ENCODE assay signal across 12 cellular contexts in genomic region chr16:67884-68789, GRCh38. TPM values are rescaled to one million over a fixed set of nuclear protein-coding genes. Genes with fewer than 3 reads are reported as not detected.
A peak's percentile ranks its signal among the peaks of the same experiment; 100 is the strongest.
DNase-seq lines count a peak whose midpoint lies in the region; ATAC-seq and TF ChIP-seq lines count a peak whose summit lies in the region.
"Had no signal": no experiment of that assay in that cellular context is flagged by ENCODE, and none has a peak within 500 bp of the region (broad histone marks: within the 10 kb centered on the region; RNA-seq: fewer than 3 reads in every experiment).

No MANE protein-coding gene starts in this region.

- no peak overlapping the region for H2AK5ac ChIP-seq in mesendoderm (ENCODE audit: low read length)

- no peaks in the 10 kb centered on the region for H3K27me3 ChIP-seq in esophagus muscularis mucosa
- H3K27me3 ChIP-seq in mesendoderm (ENCODE audit: insufficient read depth, low read length, poor library complexity) = no peaks in the 10 kb centered on the region
- H3K27me3 ChIP-seq: brain microvascular endothelial cell had no signal

- H3K18ac ChIP-seq in mesendoderm (ENCODE audit: low read length) = no peak overlapping the region

- H3K79me2 ChIP-seq in mesendoderm (ENCODE audit: control insufficient read depth, insufficient read depth, low read length) = peaks cover 33% of the 10 kb centered on the region

- no peak overlapping the region for H3K4ac ChIP-seq in mesendoderm (ENCODE audit: low read depth, low read length)

- H3K9me3 ChIP-seq in esophagus muscularis mucosa = no peaks in the 10 kb centered on the region

- ATAC-seq in left lobe of liver = no peak

- TF ChIP-seq EP300 in esophagus muscularis mucosa (IDR thresholded peaks at IDR 0.05) = no peak

- H3K79me1 ChIP-seq in mesendoderm (ENCODE audit: low read length) = peaks cover 42% of the 10 kb centered on the region

- no peak for TF ChIP-seq CTCF in esophagus muscularis mucosa (IDR thresholded peaks at IDR 0.05)

- peak overlapping the region; percentile 55 to 94 (median 58) for H3K27ac ChIP-seq in esophagus muscularis mucosa (replicated peaks in 1 of 4)
- no peak overlapping the region for H3K27ac ChIP-seq in mesendoderm (ENCODE audit: low read depth, low read length)
- H3K27ac ChIP-seq in temporal lobe (ENCODE audit: low read depth, low read length) = peak overlapping the region; percentile 54
- H3K27ac ChIP-seq: brain microvascular endothelial cell had no signal

- no peak overlapping the region for H2BK120ac ChIP-seq in mesendoderm (ENCODE audit: low read depth, low read length)

- intact Hi-C loops in esophagus muscularis mucosa (cut with DNase I) = no loop called here

- peak overlapping the region in 2 of 4 donors; percentile 3 to 12 for H3K4me3 ChIP-seq in esophagus muscularis mucosa
- no peak overlapping the region for H3K4me3 ChIP-seq in mesendoderm (ENCODE audit: low read length)

- H3K4me1 ChIP-seq in esophagus muscularis mucosa (peaks cover 67 to 80% (median 74%) of the 10 kb centered on the region in 4 donors), mesendoderm (ENCODE audit: control insufficient read depth, low read depth, low read length) (peaks cover 17% of the 10 kb centered on the region)

- H3K4me2 ChIP-seq in mesendoderm (ENCODE audit: low read length) = no peak overlapping the region

- no peak for TF ChIP-seq POLR2A in esophagus muscularis mucosa (IDR thresholded peaks at IDR 0.05; ENCODE audit: low read depth)

- H2BK5ac ChIP-seq in mesendoderm (ENCODE audit: low read length) = no peak overlapping the region

- H2BK15ac ChIP-seq in mesendoderm (replicated peaks; ENCODE audit: low read depth) = no peak overlapping the region

- WGBS in esophagus muscularis mucosa = 75% methylated on average over 18 of the region's 27 CpGs
- WGBS in mesendoderm (ENCODE audit: extremely low coverage, insufficient coverage, low lambda C conversion rate) = no CpG with 5 or more reads among the region's 27 CpGs

- H3K9ac ChIP-seq in mesendoderm (ENCODE audit: low read length) = peak overlapping the region; percentile 40

- peaks cover 14 to 22% (median 19%) of the 10 kb centered on the region in 4 donors for H3K36me3 ChIP-seq in esophagus muscularis mucosa
- peaks cover 9% of the 10 kb centered on the region for H3K36me3 ChIP-seq in mesendoderm (ENCODE audit: control insufficient read depth, insufficient read depth, low read length)

- no peak overlapping the region for H4K5ac ChIP-seq in mesendoderm (ENCODE audit: low read length)

- H3K56ac ChIP-seq in mesendoderm (ENCODE audit: low read length) = peak overlapping the region; percentile 57

- H3K23ac ChIP-seq in mesendoderm (ENCODE audit: low read length) = no peak overlapping the region

- DNase-seq in NCI-H226 (peak; percentile 0), esophagus muscularis mucosa (ENCODE audit: extremely low spot score) (no peak), mesendoderm (no peak), left lobe of liver (ENCODE audit: low spot score) (no peak), activated gamma-delta T cell (lab: John Stamatoyannopoulos, UW) (no peak), SW480 (ENCODE audit: low spot score) (no peak), NCI-H2227 treated with DMSO at 0.1 percent for 48 hours (lab: John Stamatoyannopoulos, UW) (no peak)
- DNase-seq: activated CD4-positive, alpha-beta memory T cell treated with anti-CD3 and anti-CD28 coated beads for 36 hours; brain microvascular endothelial cell; stimulated activated naive CD4-positive, alpha-beta T cell had no signal

- no peak overlapping the region for H4K8ac ChIP-seq in mesendoderm (ENCODE audit: low read depth, low read length)

RNA-seq across cellular contexts. Expression of gene RHBDF1, which starts 4.3 kb away (rescaled TPM):
- 10 to 100 TPM; 26.7 to 43.0 (median 30.2) TPM for total RNA-seq in esophagus muscularis mucosa
- 95.5 TPM for polyA plus RNA-seq in mesendoderm (2013, experiment 1 of 2)
- 92.6 TPM for polyA plus RNA-seq in mesendoderm (2013, experiment 2 of 2)
- 0.98 TPM for total RNA-seq in temporal lobe
- 5.8 TPM for total RNA-seq in left lobe of liver
- total RNA-seq: T-helper 2 cell treated with Interferon-gamma antibody and Interleukin-4, amounts not matched to agents 100 ng/mL and 5 ng/mL, for 36 hours had no signal

RNA-seq across cellular contexts. Expression of gene MPG, which starts 9.9 kb away (rescaled TPM):
- total RNA-seq in esophagus muscularis mucosa = 100 to 1,000 TPM in 2 of 4 donors, 10 to 100 TPM in 2; 70.2 to 120 (median 106) TPM
- polyA plus RNA-seq in mesendoderm (2013, experiment 1 of 2) = 60.2 TPM
- polyA plus RNA-seq in mesendoderm (2013, experiment 2 of 2) = 62.3 TPM
- total RNA-seq in temporal lobe = 36.6 TPM
- 28.0 TPM for total RNA-seq in left lobe of liver

RNA-seq across cellular contexts. Expression of gene SNRNP25, which starts 14.5 kb away (rescaled TPM):
- total RNA-seq in esophagus muscularis mucosa (10 to 100 TPM; 22.0 to 33.6 (median 25.7) TPM), temporal lobe (12.5 TPM), left lobe of liver (16.0 TPM)
- polyA plus RNA-seq in mesendoderm (2013, experiment 1 of 2) = 46.6 TPM
- 45.1 TPM for polyA plus RNA-seq in mesendoderm (2013, experiment 2 of 2)

RNA-seq across cellular contexts. Expression of gene POLR3K, which starts 14.7 kb away (rescaled TPM):
- total RNA-seq in esophagus muscularis mucosa (1 to 10 TPM; 3.3 to 3.8 (median 3.7) TPM), temporal lobe (2.5 TPM), left lobe of liver (5.1 TPM)
- 40.6 TPM for polyA plus RNA-seq in mesendoderm (2013, experiment 1 of 2)
- polyA plus RNA-seq in mesendoderm (2013, experiment 2 of 2) = 41.4 TPM
